Comparison of ENCODE assay signal across 14 cellular contexts in the genomic region with DNA sequence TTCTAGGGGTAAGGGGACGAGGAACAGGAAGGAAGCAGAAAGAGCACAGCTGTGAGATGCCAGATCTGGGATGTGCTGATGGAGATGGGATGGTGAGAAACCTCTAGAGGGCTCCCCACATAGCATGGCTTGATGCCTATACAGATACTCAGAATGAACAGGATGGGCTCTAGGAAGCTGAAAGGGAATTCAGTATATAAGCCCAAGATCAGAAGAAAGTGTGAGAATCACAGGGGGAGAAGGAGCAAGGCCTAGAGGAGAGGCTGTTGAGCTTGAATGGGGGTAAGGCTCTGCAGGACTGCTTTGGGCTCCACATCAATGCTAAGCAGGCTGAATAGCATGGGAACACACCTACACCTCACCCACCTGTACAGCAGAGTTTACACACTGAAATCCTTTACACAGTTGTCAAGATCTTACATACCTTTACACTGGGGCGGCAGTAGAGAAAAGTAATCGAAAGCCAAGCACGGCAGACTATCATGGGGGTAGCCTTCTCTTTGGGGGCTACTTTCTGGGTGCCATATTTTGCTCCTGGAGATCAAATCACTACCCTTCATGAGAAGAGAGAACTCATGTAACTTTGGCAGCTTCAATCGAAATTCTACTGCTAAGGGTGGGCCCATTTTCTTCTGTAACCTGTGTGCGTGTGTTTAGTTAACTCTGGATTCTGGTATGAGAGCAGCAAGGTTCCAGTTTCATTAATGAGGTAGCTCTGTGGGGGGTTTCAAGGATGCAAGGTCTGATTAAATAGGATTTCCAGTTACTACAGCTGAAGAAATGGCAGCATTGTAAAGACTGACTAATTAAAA. TPM values are rescaled to one million over a fixed set of nuclear protein-coding genes. Genes with fewer than 3 reads are reported as not detected.
DNase-seq lines count a peak whose midpoint lies in the region; TF ChIP-seq lines count a peak whose summit lies in the region.
"Had no signal": no experiment of that assay in that cellular context is flagged by ENCODE, and none has a peak within 500 bp of the region (broad histone marks: within the 10 kb centered on the region; RNA-seq: fewer than 3 reads in every experiment).

No MANE protein-coding gene starts in this region.

- peaks cover 6% of the 10 kb centered on the region for H3K4me1 Mint-ChIP-seq in endodermal cell

- H3K27ac ChIP-seq in WERI-Rb-1 (no peak overlapping the region), endodermal cell (ENCODE audit: low read depth, low read length) (no peak overlapping the region), esophagus muscularis mucosa (replicated peaks in 1 of 4) (no peak overlapping the region), neuronal stem cell (replicated peaks; ENCODE audit: low read length) (no peak overlapping the region), stomach (no peak overlapping the region)

- no peak overlapping the region for H2BK5ac ChIP-seq in neuronal stem cell (ENCODE audit: low read length)

- no peak overlapping the region for H2BK12ac ChIP-seq in neuronal stem cell (ENCODE audit: low read length)

- H3K27me3 Mint-ChIP-seq in endodermal cell (ENCODE audit: insufficient read depth) = peaks cover 48% of the 10 kb centered on the region

- H3K4me2 ChIP-seq in neuronal stem cell (ENCODE audit: insufficient read depth, low read length, poor library complexity, severe bottlenecking) = no peak overlapping the region

- H3K23ac ChIP-seq in neuronal stem cell (ENCODE audit: low read depth, low read length, poor library complexity) = no peak overlapping the region

- H2BK15ac ChIP-seq in neuronal stem cell (ENCODE audit: low read length) = no peak overlapping the region

- no peak overlapping the region for H4K91ac ChIP-seq in neuronal stem cell (ENCODE audit: low read depth, low read length, poor library complexity)

- no peak overlapping the region for H3K18ac ChIP-seq in neuronal stem cell (ENCODE audit: low read length)

- H3K14ac ChIP-seq in neuronal stem cell (ENCODE audit: low read length) = no peak overlapping the region

- no peak overlapping the region for H2BK120ac ChIP-seq in neuronal stem cell (ENCODE audit: low read depth, low read length)

- no peak overlapping the region for H2AK5ac ChIP-seq in neuronal stem cell (ENCODE audit: low read depth, low read length)

- no peak overlapping the region for H2AFZ ChIP-seq in neuronal stem cell (ENCODE audit: low read length)

- H3K9me3 ChIP-seq in WERI-Rb-1 (ENCODE audit: severe bottlenecking) = no peaks in the 10 kb centered on the region
- H3K9me3 ChIP-seq in endodermal cell (ENCODE audit: control insufficient read depth, low read length) = peaks cover 7% of the 10 kb centered on the region
- H3K9me3 ChIP-seq in esophagus muscularis mucosa = peaks cover 0 to 6% (median 0%) of the 10 kb centered on the region in 4 donors
- H3K9me3 ChIP-seq in neuronal stem cell (replicated peaks in 1 of 2; ENCODE audit: control insufficient read depth in 2 of 2, insufficient read depth in 1 of 2, low read depth in 1 of 2, low read length in 2 of 2) = peaks cover 1 to 4% of the 10 kb centered on the region in 2 donors
- H3K9me3 ChIP-seq in stomach = peaks cover 0 to 11% (median 0%) of the 10 kb centered on the region in 4 donors

- H3K27me3 ChIP-seq in WERI-Rb-1 (ENCODE audit: insufficient read depth, low read depth, severe bottlenecking) (no peaks in the 10 kb centered on the region), endodermal cell (ENCODE audit: control insufficient read depth, insufficient read depth, low read length, poor library complexity, severe bottlenecking) (peaks cover 29% of the 10 kb centered on the region), esophagus muscularis mucosa (peaks cover 0 to 43% (median 0%) of the 10 kb centered on the region in 4 donors), neuronal stem cell (ENCODE audit: control insufficient read depth in 3 of 3, insufficient read depth in 3 of 3, low read depth in 1 of 3, low read length in 3 of 3) (peaks cover 0 to 41% (median 19%) of the 10 kb centered on the region in 3 experiments), stomach (peaks cover 0 to 19% (median 4%) of the 10 kb centered on the region in 3 donors)

- no peak for TF ChIP-seq POLR2A in esophagus muscularis mucosa (IDR thresholded peaks at IDR 0.05; ENCODE audit: low read depth)
- no peak for TF ChIP-seq POLR2A in stomach (IDR thresholded peaks at IDR 0.05)

- TF ChIP-seq CTCF in WERI-Rb-1 (IDR thresholded peaks at IDR 0.05; ENCODE audit: low read depth, low read length) (peak; percentile 35), endodermal cell (conservative IDR thresholded peaks at IDR 0.05) (peak; percentile 61), esophagus muscularis mucosa (IDR thresholded peaks at IDR 0.05) (no peak), stomach (IDR thresholded peaks at IDR 0.05) (no peak)

- no peak overlapping the region for H4K8ac ChIP-seq in neuronal stem cell (ENCODE audit: low read depth, low read length)

- TF ChIP-seq EP300 in esophagus muscularis mucosa (IDR thresholded peaks at IDR 0.05) (no peak), stomach (IDR thresholded peaks at IDR 0.05) (no peak)

- 81 to 92% methylated on average over 4 to 6 of the region's 6 CpGs for WGBS in endodermal cell (ENCODE audit: insufficient coverage in 1 of 2, insufficient read length in 1 of 2), 2 experiments
- WGBS in esophagus muscularis mucosa = 88% methylated on average over 6 of the region's 6 CpGs
- no CpG with 5 or more reads among the region's 6 CpGs for WGBS in neuronal stem cell (ENCODE audit: extremely low coverage in 2 of 2, insufficient read length in 2 of 2, insufficient replicate concordance in 1 of 2), 2 donors
- WGBS in stomach, 5 donors = 62 to 84% (median 70%) methylated on average over 6 of the region's 6 CpGs

- H3K9ac ChIP-seq in endodermal cell (ENCODE audit: extremely low read depth, low read length, poor library complexity, severe bottlenecking) (no peak overlapping the region), neuronal stem cell (ENCODE audit: low read depth, low read length, poor library complexity) (no peak overlapping the region)

- H3K36me3 ChIP-seq in WERI-Rb-1 (no peaks in the 10 kb centered on the region), endodermal cell (ENCODE audit: control insufficient read depth, insufficient read depth, low read length) (no peaks in the 10 kb centered on the region), esophagus muscularis mucosa (no peaks in the 10 kb centered on the region), neuronal stem cell (replicated peaks in 1 of 2; ENCODE audit: control insufficient read depth in 2 of 2, insufficient read depth in 2 of 2, low read length in 2 of 2) (no peaks in the 10 kb centered on the region), stomach (no peaks in the 10 kb centered on the region)

- intact Hi-C loops in esophagus muscularis mucosa (cut with DNase I) (no loop called here), stomach (cut with DNase I; ENCODE audit: low total_unique reads) (no loop called here)

- no peak overlapping the region for H3K4ac ChIP-seq in neuronal stem cell (ENCODE audit: low read length)

- no peak overlapping the region for H3K4me3 Mint-ChIP-seq in endodermal cell
- H3K4me3 Mint-ChIP-seq: CD14-positive monocyte had no signal

- H3K4me3 ChIP-seq in WERI-Rb-1 (ENCODE audit: low read depth, low read length) = no peak overlapping the region
- H3K4me3 ChIP-seq in endodermal cell (ENCODE audit: low read length) = no peak overlapping the region
- H3K4me3 ChIP-seq in esophagus muscularis mucosa = no peak overlapping the region
- H3K4me3 ChIP-seq in neuronal stem cell (ENCODE audit: low read length in 2 of 2) = no peak overlapping the region
- H3K4me3 ChIP-seq in stomach = no peak overlapping the region

- peak; percentile 42 for DNase-seq in stimulated activated CD4-positive, alpha-beta T cell treated with anti-CD3 and anti-CD28 coated beads, Interleukin-4, amount 100 ng/mL, for 24 hours
- DNase-seq in stimulated activated CD4-positive, alpha-beta T cell treated with anti-CD3 and anti-CD28 coated beads, Interleukin-12 subunit alpha, Interleukin-12 subunit beta, amount 100 ng/mL, for 4 hours = no peak
- no peak for DNase-seq in WERI-Rb-1
- DNase-seq in endodermal cell = peak; percentile 57
- DNase-seq in esophagus muscularis mucosa (ENCODE audit: extremely low spot score) = no peak
- DNase-seq in effector CD4-positive, alpha-beta T cell = no peak
- no peak for DNase-seq in neuronal stem cell (ENCODE audit: low spot score)
- DNase-seq in stomach = no peak
- DNase-seq: activated CD4-positive, alpha-beta T cell treated with anti-CD3 and anti-CD28 coated beads, Interleukin-2, amount 50 U/mL, for 4 hours; aorta; left colon; NCI-H2081 treated with DMSO at 0.1 percent for 48 hours; stimulated activated naive CD4-positive, alpha-beta T cell had no signal

- H3K4me1 ChIP-seq in endodermal cell (ENCODE audit: control insufficient read depth, insufficient read depth, low read length) (no peaks in the 10 kb centered on the region), esophagus muscularis mucosa (peaks cover 15 to 20% (median 18%) of the 10 kb centered on the region in 4 donors), neuronal stem cell (ENCODE audit: control insufficient read depth in 2 of 2, insufficient read depth in 1 of 2, low read depth in 1 of 2, low read length in 2 of 2) (peaks cover 0 to 5% of the 10 kb centered on the region in 2 donors), stomach (peaks cover 10 to 25% (median 15%) of the 10 kb centered on the region in 4 donors)

- no peak overlapping the region for H3K27ac Mint-ChIP-seq in endodermal cell

- no peaks in the 10 kb centered on the region for H3K36me3 Mint-ChIP-seq in endodermal cell (ENCODE audit: low read depth)

- no peaks in the 10 kb centered on the region for H3K79me1 ChIP-seq in neuronal stem cell (ENCODE audit: low read depth, low read length)

- H3K9me3 Mint-ChIP-seq in endodermal cell = peaks cover 12% of the 10 kb centered on the region

RNA-seq across cellular contexts. Expression of a gene that starts 30.6 kb away (rescaled TPM):
- total RNA-seq in endodermal cell = not detected
- 0.78 TPM for polyA plus RNA-seq in endodermal cell (2013, experiment 1 of 2)
- 0.75 TPM for polyA plus RNA-seq in endodermal cell (2013, experiment 2 of 2)
- total RNA-seq in esophagus muscularis mucosa = 10 to 100 TPM in 1 of 4 donors, 1 to 10 TPM in 3; 5.1 to 11.9 (median 7.5) TPM
- 1.4 TPM for polyA plus RNA-seq in neuronal stem cell (2013, experiment 1 of 2)
- polyA plus RNA-seq in neuronal stem cell (2013, experiment 2 of 2) = 1.2 TPM
- total RNA-seq in stomach = 10 to 100 TPM in 3 of 5 donors, 1 to 10 TPM in 1, not detected in 1; 1.2 to 48.2 (median 18.5) TPM
- 10 to 100 TPM; 60.2 to 79.1 (median 65.8) TPM for polyA plus RNA-seq in stomach

Comparison
In these comparisons a context has a peak if more than half of its experiments do, and no peak if none do; other contexts are left out.
1. DNase-seq: peak in stimulated activated CD4-positive, alpha-beta T cell treated with anti-CD3 and anti-CD28 coated beads, Interleukin-4, amount 100 ng/mL, for 24 hours (single experiment) and endodermal cell (single experiment); none in stimulated activated CD4-positive, alpha-beta T cell treated with anti-CD3 and anti-CD28 coated beads, Interleukin-12 subunit alpha, Interleukin-12 subunit beta, amount 100 ng/mL, for 4 hours (single experiment), WERI-Rb-1 (single experiment), esophagus muscularis mucosa (single experiment), effector CD4-positive, alpha-beta T cell (single experiment), neuronal stem cell (single experiment) and stomach (single experiment).
2. CTCF ChIP-seq: peak in WERI-Rb-1 (single experiment) and endodermal cell (single experiment); none in esophagus muscularis mucosa (0 of 3) and stomach (0 of 7).